In genomic region chr5:80620206-80620605, GRCh38 we compare ENCODE assay signal across 1 cellular context.
TF ChIP-seq lines count a peak whose summit lies in the region.

No MANE protein-coding gene starts in this region.

TF ChIP-seq in K562, 482 proteins besides CTCF, POLR2A, EP300 and RAD21:
- TF ChIP-seq CAMTA2 (CRISPR knock-in tag; conservative IDR thresholded peaks at IDR 0.05) (no peak), MAX (CRISPR knock-in tag; IDR thresholded peaks at IDR 0.05) (0 out of 2 replicates have a peak, but pooled peaks have one; percentile 32)
- TF ChIP-seq, protein P1, sequence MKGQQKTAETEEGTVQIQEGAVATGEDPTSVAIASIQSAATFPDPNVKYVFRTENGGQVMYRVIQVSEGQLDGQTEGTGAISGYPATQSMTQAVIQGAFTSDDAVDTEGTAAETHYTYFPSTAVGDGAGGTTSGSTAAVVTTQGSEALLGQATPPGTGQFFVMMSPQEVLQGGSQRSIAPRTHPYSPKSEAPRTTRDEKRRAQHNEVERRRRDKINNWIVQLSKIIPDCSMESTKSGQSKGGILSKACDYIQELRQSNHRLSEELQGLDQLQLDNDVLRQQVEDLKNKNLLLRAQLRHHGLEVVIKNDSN (CRISPR knock-in tag; IDR thresholded peaks at IDR 0.05) = peak; percentile 56
TF ChIP-seq in K562: peak in this region for 2.
